Comparison of ENCODE assay signal across 24 cellular contexts in the genomic region with DNA sequence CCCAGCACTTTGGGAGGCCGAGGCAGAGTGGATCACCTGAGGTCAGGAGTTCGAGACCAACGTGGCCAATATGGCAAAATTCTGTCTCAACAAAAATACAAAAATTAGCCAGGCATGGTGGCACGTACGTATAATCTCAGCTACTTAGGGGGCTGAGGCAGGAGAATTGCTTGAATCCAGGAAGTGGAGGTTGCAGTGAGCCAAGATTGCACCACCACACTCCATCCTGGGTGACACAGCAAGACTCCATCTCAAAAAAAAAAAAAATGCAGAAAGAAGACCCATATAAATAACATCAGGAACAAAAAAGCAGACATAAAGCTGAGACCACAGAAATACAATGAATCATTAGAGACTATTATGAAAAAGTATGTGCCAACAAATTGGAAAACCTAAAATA.
"Had no signal": no experiment of that assay in that cellular context is flagged by ENCODE, and none has a peak within 500 bp of the region (broad histone marks: within the 10 kb centered on the region; RNA-seq: fewer than 3 reads in every experiment).

No MANE protein-coding gene starts in this region.

- ATAC-seq: gastrocnemius medialis; left ventricle myocardium superior; lower lobe of right lung; naive thymus-derived CD8-positive, alpha-beta T cell; psoas muscle; right cardiac atrium had no signal

- DNase-seq: dorsolateral prefrontal cortex; effector CD4-positive, alpha-beta T cell; foreskin fibroblast; gastrocnemius medialis; head of caudate nucleus; left ventricle myocardium superior; lower lobe of right lung; naive thymus-derived CD8-positive, alpha-beta T cell; nephron progenitor cell; nucleus accumbens; ovary; posterior cingulate gyrus; psoas muscle; right cardiac atrium; sigmoid colon; stimulated activated CD4-positive, alpha-beta T cell treated with anti-CD3 and anti-CD28 coated beads, Interleukin-2, amount 100 ng/mL, for 24 hours; stimulated activated CD4-positive, alpha-beta T cell treated with anti-CD3 and anti-CD28 coated beads, Interleukin-4, amount 100 ng/mL, for 24 hours; stimulated activated naive CD4-positive, alpha-beta T cell treated with Interleukin-2 at 50 U/mL for 16 hours; substantia nigra; upper lobe of left lung; uterus had no signal

- H3K4me3 ChIP-seq: dorsolateral prefrontal cortex, gastrocnemius medialis, lower lobe of right lung, ovary, psoas muscle, sigmoid colon, thoracic aorta, tibial nerve, upper lobe of left lung, uterus had no signal

- H3K4me1 Mint-ChIP-seq: nephron progenitor cell; stimulated activated effector memory CD8-positive, alpha-beta T cell treated with anti-CD3 and anti-CD28 coated beads, Interleukin-12 subunit alpha, Interleukin-12 subunit beta, amount 100 ng/mL, for 72 hours had no signal

- H3K27me3 Mint-ChIP-seq: naive thymus-derived CD8-positive, alpha-beta T cell had no signal

- H3K36me3 ChIP-seq: gastrocnemius medialis, lower lobe of right lung, ovary, sigmoid colon, thoracic aorta, tibial nerve, upper lobe of left lung, uterus had no signal

- H3K27ac ChIP-seq: dorsolateral prefrontal cortex, gastrocnemius medialis, lower lobe of right lung, ovary, psoas muscle, sigmoid colon, thoracic aorta, tibial nerve, upper lobe of left lung, uterus had no signal

- H3K27ac Mint-ChIP-seq: naive thymus-derived CD8-positive, alpha-beta T cell; nephron progenitor cell; stimulated activated effector memory CD8-positive, alpha-beta T cell treated with anti-CD3 and anti-CD28 coated beads, Interleukin-12 subunit alpha, Interleukin-12 subunit beta, amount 100 ng/mL, for 72 hours had no signal

- H3K9me3 ChIP-seq: gastrocnemius medialis, ovary, psoas muscle, thoracic aorta had no signal

- H3K4me3 Mint-ChIP-seq: naive thymus-derived CD8-positive, alpha-beta T cell; nephron progenitor cell; stimulated activated effector memory CD8-positive, alpha-beta T cell treated with anti-CD3 and anti-CD28 coated beads, Interleukin-12 subunit alpha, Interleukin-12 subunit beta, amount 100 ng/mL, for 72 hours had no signal

- H3K27me3 ChIP-seq: dorsolateral prefrontal cortex, gastrocnemius medialis, ovary, sigmoid colon, tibial nerve, upper lobe of left lung, uterus had no signal

- H3K4me1 ChIP-seq: gastrocnemius medialis, lower lobe of right lung, psoas muscle, sigmoid colon, tibial nerve, upper lobe of left lung, uterus had no signal
